In the genomic region with DNA sequence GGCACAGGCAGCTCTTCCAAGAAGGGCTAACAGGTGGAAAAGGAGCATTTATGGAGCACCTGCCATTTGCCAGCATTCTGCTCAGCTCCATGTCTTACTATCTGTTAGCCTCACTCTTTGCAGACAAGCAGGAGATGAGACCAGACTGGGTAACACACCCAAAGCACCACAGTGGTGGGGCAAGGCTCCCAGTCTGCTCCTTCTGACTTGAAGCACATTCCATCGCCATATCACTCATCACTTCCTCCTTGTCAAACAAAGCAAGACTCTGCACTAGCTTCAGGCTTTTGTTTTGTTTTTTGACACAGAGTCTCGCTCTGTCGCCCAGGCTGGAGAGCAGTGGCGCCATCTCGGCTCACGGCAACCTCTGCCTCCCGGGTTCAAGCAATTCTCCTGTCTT, we compare ENCODE assay signal across 1 cellular context.
TF ChIP-seq lines count a peak whose summit lies in the region.

No MANE protein-coding gene starts in this region.

TF ChIP-seq in HepG2, 621 proteins besides CTCF, POLR2A, EP300 and RAD21 (continued from another document):
- TF ChIP-seq RBM22 (optimal IDR thresholded peaks at IDR 0.05; ENCODE audit: low read length) (peak; percentile 13), ZBTB42 (CRISPR knock-in tag; IDR thresholded peaks at IDR 0.05) (no peak), ZBTB20 (CRISPR knock-in tag; IDR thresholded peaks at IDR 0.05; ENCODE audit: borderline replicate concordance, low read depth) (no peak)
- TF ChIP-seq, protein P1, sequence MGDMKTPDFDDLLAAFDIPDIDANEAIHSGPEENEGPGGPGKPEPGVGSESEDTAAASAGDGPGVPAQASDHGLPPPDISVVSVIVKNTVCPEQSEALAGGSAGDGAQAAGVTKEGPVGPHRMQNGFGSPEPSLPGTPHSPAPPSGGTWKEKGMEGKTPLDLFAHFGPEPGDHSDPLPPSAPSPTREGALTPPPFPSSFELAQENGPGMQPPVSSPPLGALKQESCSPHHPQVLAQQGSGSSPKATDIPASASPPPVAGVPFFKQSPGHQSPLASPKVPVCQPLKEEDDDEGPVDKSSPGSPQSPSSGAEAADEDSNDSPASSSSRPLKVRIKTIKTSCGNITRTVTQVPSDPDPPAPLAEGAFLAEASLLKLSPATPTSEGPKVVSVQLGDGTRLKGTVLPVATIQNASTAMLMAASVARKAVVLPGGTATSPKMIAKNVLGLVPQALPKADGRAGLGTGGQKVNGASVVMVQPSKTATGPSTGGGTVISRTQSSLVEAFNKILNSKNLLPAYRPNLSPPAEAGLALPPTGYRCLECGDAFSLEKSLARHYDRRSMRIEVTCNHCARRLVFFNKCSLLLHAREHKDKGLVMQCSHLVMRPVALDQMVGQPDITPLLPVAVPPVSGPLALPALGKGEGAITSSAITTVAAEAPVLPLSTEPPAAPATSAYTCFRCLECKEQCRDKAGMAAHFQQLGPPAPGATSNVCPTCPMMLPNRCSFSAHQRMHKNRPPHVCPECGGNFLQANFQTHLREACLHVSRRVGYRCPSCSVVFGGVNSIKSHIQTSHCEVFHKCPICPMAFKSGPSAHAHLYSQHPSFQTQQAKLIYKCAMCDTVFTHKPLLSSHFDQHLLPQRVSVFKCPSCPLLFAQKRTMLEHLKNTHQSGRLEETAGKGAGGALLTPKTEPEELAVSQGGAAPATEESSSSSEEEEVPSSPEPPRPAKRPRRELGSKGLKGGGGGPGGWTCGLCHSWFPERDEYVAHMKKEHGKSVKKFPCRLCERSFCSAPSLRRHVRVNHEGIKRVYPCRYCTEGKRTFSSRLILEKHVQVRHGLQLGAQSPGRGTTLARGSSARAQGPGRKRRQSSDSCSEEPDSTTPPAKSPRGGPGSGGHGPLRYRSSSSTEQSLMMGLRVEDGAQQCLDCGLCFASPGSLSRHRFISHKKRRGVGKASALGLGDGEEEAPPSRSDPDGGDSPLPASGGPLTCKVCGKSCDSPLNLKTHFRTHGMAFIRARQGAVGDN (CRISPR knock-in tag; IDR thresholded peaks at IDR 0.05), result 0 out of 2 replicates have a peak, but pooled peaks have one; percentile 23
- TF ChIP-seq, protein P2, sequence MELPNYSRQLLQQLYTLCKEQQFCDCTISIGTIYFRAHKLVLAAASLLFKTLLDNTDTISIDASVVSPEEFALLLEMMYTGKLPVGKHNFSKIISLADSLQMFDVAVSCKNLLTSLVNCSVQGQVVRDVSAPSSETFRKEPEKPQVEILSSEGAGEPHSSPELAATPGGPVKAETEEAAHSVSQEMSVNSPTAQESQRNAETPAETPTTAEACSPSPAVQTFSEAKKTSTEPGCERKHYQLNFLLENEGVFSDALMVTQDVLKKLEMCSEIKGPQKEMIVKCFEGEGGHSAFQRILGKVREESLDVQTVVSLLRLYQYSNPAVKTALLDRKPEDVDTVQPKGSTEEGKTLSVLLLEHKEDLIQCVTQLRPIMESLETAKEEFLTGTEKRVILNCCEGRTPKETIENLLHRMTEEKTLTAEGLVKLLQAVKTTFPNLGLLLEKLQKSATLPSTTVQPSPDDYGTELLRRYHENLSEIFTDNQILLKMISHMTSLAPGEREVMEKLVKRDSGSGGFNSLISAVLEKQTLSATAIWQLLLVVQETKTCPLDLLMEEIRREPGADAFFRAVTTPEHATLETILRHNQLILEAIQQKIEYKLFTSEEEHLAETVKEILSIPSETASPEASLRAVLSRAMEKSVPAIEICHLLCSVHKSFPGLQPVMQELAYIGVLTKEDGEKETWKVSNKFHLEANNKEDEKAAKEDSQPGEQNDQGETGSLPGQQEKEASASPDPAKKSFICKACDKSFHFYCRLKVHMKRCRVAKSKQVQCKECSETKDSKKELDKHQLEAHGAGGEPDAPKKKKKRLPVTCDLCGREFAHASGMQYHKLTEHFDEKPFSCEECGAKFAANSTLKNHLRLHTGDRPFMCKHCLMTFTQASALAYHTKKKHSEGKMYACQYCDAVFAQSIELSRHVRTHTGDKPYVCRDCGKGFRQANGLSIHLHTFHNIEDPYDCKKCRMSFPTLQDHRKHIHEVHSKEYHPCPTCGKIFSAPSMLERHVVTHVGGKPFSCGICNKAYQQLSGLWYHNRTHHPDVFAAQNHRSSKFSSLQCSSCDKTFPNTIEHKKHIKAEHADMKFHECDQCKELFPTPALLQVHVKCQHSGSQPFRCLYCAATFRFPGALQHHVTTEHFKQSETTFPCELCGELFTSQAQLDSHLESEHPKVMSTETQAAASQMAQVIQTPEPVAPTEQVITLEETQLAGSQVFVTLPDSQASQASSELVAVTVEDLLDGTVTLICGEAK (IDR thresholded peaks at IDR 0.05), result no peak
- TF ChIP-seq, protein P2 (CRISPR knock-in tag; IDR thresholded peaks at IDR 0.05), result 0 out of 2 replicates have a peak, but pooled peaks have one; percentile 19
